8 cellular contexts compared by ENCODE assay signal in the genomic region with DNA sequence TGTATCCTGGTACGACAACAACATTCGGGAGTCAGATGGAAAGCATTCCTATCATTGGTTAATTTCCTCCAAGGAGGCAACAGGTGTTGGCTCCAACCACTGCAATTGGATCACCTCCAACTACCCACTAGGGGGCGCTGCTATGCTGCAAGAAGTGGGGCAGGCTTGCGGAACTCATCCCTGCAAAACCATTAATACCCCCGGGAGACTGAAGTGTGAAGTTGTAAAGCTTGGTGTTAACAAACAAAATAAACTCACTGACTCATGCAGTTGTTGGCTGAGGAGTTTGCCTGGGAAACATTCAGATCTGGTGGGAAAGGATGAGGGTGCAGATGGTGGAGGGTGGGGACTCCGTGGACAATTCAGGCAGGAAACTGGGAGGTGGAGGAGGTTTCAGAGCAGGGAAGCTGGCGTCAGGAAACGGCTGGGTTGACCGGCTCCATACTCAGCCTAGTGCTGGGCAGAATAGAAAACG.
DNase-seq lines count a peak whose midpoint lies in the region; ATAC-seq and TF ChIP-seq lines count a peak whose summit lies in the region.

No MANE protein-coding gene starts in this region.

- peak in 1 of 2 donors; percentile 61 for ATAC-seq in natural killer cell treated with Interleukin-12 subunit alpha and Interleukin-12 subunit beta and Interleukin-15 and Interleukin-18, amount 100 ng/mL, for 72 hours
- no peak for ATAC-seq in HG02759 (IDR thresholded peaks at IDR 0.05; ENCODE audit: unreplicated experiment)

- no peak overlapping the region for H3K27ac ChIP-seq in substantia nigra (ENCODE audit: low read depth, low read length, poor library complexity, severe bottlenecking)

- TF ChIP-seq CTCF in AG10803 (conservative IDR thresholded peaks at IDR 0.05; ENCODE audit: low read length), result peak; percentile 72

- peaks cover 16 to 30% of the 10 kb centered on the region in 2 donors for H3K27me3 Mint-ChIP-seq in natural killer cell treated with Interleukin-12 subunit alpha and Interleukin-12 subunit beta and Interleukin-15 and Interleukin-18, amount 100 ng/mL, for 72 hours

- H3K4me1 Mint-ChIP-seq in natural killer cell treated with Interleukin-12 subunit alpha and Interleukin-12 subunit beta and Interleukin-15 and Interleukin-18, amount 100 ng/mL, for 72 hours (ENCODE audit: low read depth in 2 of 2), result no peaks in the 10 kb centered on the region

- H3K27ac Mint-ChIP-seq in natural killer cell treated with Interleukin-12 subunit alpha and Interleukin-12 subunit beta and Interleukin-15 and Interleukin-18, amount 100 ng/mL, for 72 hours, result no peak overlapping the region

- no peaks in the 10 kb centered on the region for H3K9me3 Mint-ChIP-seq in natural killer cell treated with Interleukin-12 subunit alpha and Interleukin-12 subunit beta and Interleukin-15 and Interleukin-18, amount 100 ng/mL, for 72 hours

- no peak overlapping the region for H3K4me3 ChIP-seq in AG10803 (ENCODE audit: low read length)

- H3K36me3 Mint-ChIP-seq in natural killer cell treated with Interleukin-12 subunit alpha and Interleukin-12 subunit beta and Interleukin-15 and Interleukin-18, amount 100 ng/mL, for 72 hours, result no peaks in the 10 kb centered on the region

- DNase-seq in AG10803 (ENCODE audit: low read depth), result peak; percentile 57
- DNase-seq in GM19240 (ENCODE audit: insufficient read length, low spot score), result peak; percentile 10
- DNase-seq in NCI-H526 (lab: John Stamatoyannopoulos, UW), result peak; percentile 25 to 81
- DNase-seq in activated CD8-positive, alpha-beta memory T cell treated with anti-CD3 and anti-CD28 coated beads, Interleukin-2, amount 50 U/mL, for 24 hours (ENCODE audit: extremely low read depth), result peak; percentile 2
- DNase-seq in fibroblast of gingiva (ENCODE audit: low read depth), result peak; percentile 30
- peak; percentile 78 for DNase-seq in natural killer cell treated with Interleukin-12 subunit alpha and Interleukin-12 subunit beta and Interleukin-15 and Interleukin-18, amount 100 ng/mL, for 72 hours (ENCODE audit: low spot score)
- DNase-seq in substantia nigra (lab: John Stamatoyannopoulos, UW), result peak in 47 of 49 donors; percentile 8 to 89 (median 62)

- no peak overlapping the region for H3K4me3 Mint-ChIP-seq in natural killer cell treated with Interleukin-12 subunit alpha and Interleukin-12 subunit beta and Interleukin-15 and Interleukin-18, amount 100 ng/mL, for 72 hours

Comparison
In these comparisons a context has a peak if more than half of its experiments do, and no peak if none do; other contexts are left out.
1. DNase-seq: peak in every context shown above with its lines; median percentile 78 in natural killer cell treated with Interleukin-12 subunit alpha and Interleukin-12 subunit beta and Interleukin-15 and Interleukin-18, amount 100 ng/mL, for 72 hours; 62 in substantia nigra; 57 in AG10803; 53 in NCI-H526; 30 in fibroblast of gingiva; 10 in GM19240; 2 in activated CD8-positive, alpha-beta memory T cell treated with anti-CD3 and anti-CD28 coated beads, Interleukin-2, amount 50 U/mL, for 24 hours.